ENCODE assay signal across 7 cellular contexts in genomic region chr7:150514748-150515222, GRCh38. TPM values are rescaled to one million over a fixed set of nuclear protein-coding genes. Genes with fewer than 3 reads are reported as not detected.
DNase-seq lines count a peak whose midpoint lies in the region; ATAC-seq and TF ChIP-seq lines count a peak whose summit lies in the region.

GIMAP7 (plus strand) TSS chr7:150514872; CDS start chr7:150519975, 5,103 bp downstream.

- TF ChIP-seq CTCF in gastrocnemius medialis (IDR thresholded peaks at IDR 0.05 in 4 of 5, conservative IDR thresholded peaks at IDR 0.05 in 1 of 5) (no peak), RWPE1 (conservative IDR thresholded peaks at IDR 0.05; ENCODE audit: low read depth) (no peak)

- ATAC-seq in GM21529 (IDR thresholded peaks at IDR 0.05; ENCODE audit: unreplicated experiment) (peak; percentile 60), gastrocnemius medialis (peak; percentile 36 to 49)

- H3K27me3 ChIP-seq in duodenal mucosa (ENCODE audit: control insufficient read depth in 1 of 2, insufficient read depth in 2 of 2, low read length in 2 of 2) (no peaks in the 10 kb centered on the region), gastrocnemius medialis (no peaks in the 10 kb centered on the region)

- H3K9me3 ChIP-seq in duodenal mucosa (ENCODE audit: control insufficient read depth in 1 of 2, low read length in 2 of 2) (no peaks in the 10 kb centered on the region), gastrocnemius medialis (no peaks in the 10 kb centered on the region)

- H3K27ac ChIP-seq in duodenal mucosa (ENCODE audit: low read depth, low read length): peak within 1 kb of the TSS; percentile 37
- peak within 1 kb of the TSS; percentile 23 to 75 (median 72) for H3K27ac ChIP-seq in gastrocnemius medialis
- H3K27ac ChIP-seq in RWPE1: no peak within 1 kb of the TSS

- peak within 1 kb of the TSS; percentile 48 to 63 for H3K9ac ChIP-seq in duodenal mucosa (ENCODE audit: low read depth in 1 of 2, low read length in 2 of 2)

- TF ChIP-seq POLR2A in gastrocnemius medialis (IDR thresholded peaks at IDR 0.05): peak; percentile 11 to 42

- in situ Hi-C loops in gastrocnemius medialis (cut with MboI; ENCODE audit: low sequenced_read_pairs in 4 of 4): no loop called here

- POLR2A ChIA-PET in RWPE1 (lab: Yijun Ruan, JAX; ENCODE audit: low non-redundant PET): no interaction called here

- H3K4me1 ChIP-seq in duodenal mucosa (ENCODE audit: control insufficient read depth in 1 of 2, insufficient read depth in 2 of 2, low read length in 2 of 2) (no peaks in the 10 kb centered on the region), gastrocnemius medialis (peaks cover 0 to 3% of the 10 kb centered on the region in 2 donors)

- peak within 1 kb of the TSS; percentile 63 to 70 for H3K4me3 ChIP-seq in duodenal mucosa (ENCODE audit: low read depth in 1 of 2, low read length in 2 of 2)
- peak within 1 kb of the TSS; percentile 33 to 57 (median 47) for H3K4me3 ChIP-seq in gastrocnemius medialis

- intact Hi-C loops in gastrocnemius medialis (cut with DNase I; ENCODE audit: low total_unique reads): no loop called here

- H3K36me3 ChIP-seq in duodenal mucosa (ENCODE audit: control insufficient read depth in 1 of 2, insufficient read depth in 2 of 2, low read length in 2 of 2) (no peaks in the 10 kb centered on the region), gastrocnemius medialis (no peaks in the 10 kb centered on the region)

- CTCF ChIA-PET in RWPE1 (lab: Yijun Ruan, JAX): no interaction called here

- peak in 3 of 4 experiments; percentile 30 to 46 (median 32) for DNase-seq in activated CD4-positive, CD25-positive, alpha-beta regulatory T cell (lab: John Stamatoyannopoulos, UW)
- DNase-seq in gastrocnemius medialis (peak in 1 of 2 donors; percentile 15), RWPE1 (ENCODE audit: low spot score) (no peak), DMS53 (lab: John Stamatoyannopoulos, UW) (no peak), NCI-H526 (lab: John Stamatoyannopoulos, UW) (no peak)

RNA-seq across cellular contexts. Expression of gene GIMAP7, which starts in this region (rescaled TPM):
- total RNA-seq in gastrocnemius medialis: 1 to 10 TPM; 6.6 to 7.8 (median 7.0) TPM

Comparison
In these comparisons a context has a peak if more than half of its experiments do, and no peak if none do; other contexts are left out.
1. DNase-seq: peak in activated CD4-positive, CD25-positive, alpha-beta regulatory T cell (3 of 4); none in RWPE1 (single experiment), DMS53 (single experiment) and NCI-H526 (0 of 2).